25 cellular contexts compared by ENCODE assay signal in genomic region chr16:78170360-78170928, GRCh38.
"Had no signal": no experiment of that assay in that cellular context is flagged by ENCODE, and none has a peak within 500 bp of the region (broad histone marks: within the 10 kb centered on the region; RNA-seq: fewer than 3 reads in every experiment).

No MANE protein-coding gene starts in this region.

- H3K4me3 ChIP-seq: esophagus squamous epithelium, gastroesophageal sphincter, heart left ventricle, hepatocyte, left lung, ovary, psoas muscle, sigmoid colon, stomach, thyroid gland, vagina had no signal

- H3K27ac ChIP-seq: esophagus squamous epithelium, foreskin keratinocyte, gastroesophageal sphincter, heart left ventricle, hepatocyte, left lung, ovary, psoas muscle, sigmoid colon, stomach, thyroid gland, vagina had no signal

- H3K27me3 Mint-ChIP-seq: effector memory CD8-positive, alpha-beta T cell had no signal

- H2AFZ ChIP-seq: hepatocyte had no signal

- H3K4me2 ChIP-seq: hepatocyte had no signal

- H3K27ac Mint-ChIP-seq: effector memory CD8-positive, alpha-beta T cell; natural killer cell; stimulated activated effector memory CD8-positive, alpha-beta T cell treated with anti-CD3 and anti-CD28 coated beads, Interleukin-12 subunit alpha, Interleukin-12 subunit beta, amount 100 ng/mL, for 72 hours had no signal

- H3K36me3 ChIP-seq: esophagus squamous epithelium, heart left ventricle, left lung, ovary, sigmoid colon, thyroid gland, vagina had no signal

- ATAC-seq: effector memory CD8-positive, alpha-beta T cell; foreskin keratinocyte; gastroesophageal sphincter; heart left ventricle; left cardiac atrium; left lung; natural killer cell; psoas muscle; right cardiac atrium; stimulated activated effector memory CD8-positive, alpha-beta T cell treated with anti-CD3 and anti-CD28 coated beads, Interleukin-12 subunit alpha, Interleukin-12 subunit beta, amount 100 ng/mL, for 72 hours had no signal

- H3K4me1 ChIP-seq: gastroesophageal sphincter, heart left ventricle, left lung, psoas muscle, vagina had no signal

- H3K79me2 ChIP-seq: hepatocyte had no signal

- H3K27me3 ChIP-seq: esophagus squamous epithelium, foreskin keratinocyte, gastroesophageal sphincter, heart left ventricle, hepatocyte, left lung, ovary, sigmoid colon, stomach, thyroid gland, vagina had no signal

- H3K9me3 Mint-ChIP-seq: effector memory CD8-positive, alpha-beta T cell; natural killer cell; stimulated activated effector memory CD8-positive, alpha-beta T cell treated with anti-CD3 and anti-CD28 coated beads, Interleukin-12 subunit alpha, Interleukin-12 subunit beta, amount 100 ng/mL, for 72 hours had no signal

- H3K9me3 ChIP-seq: gastroesophageal sphincter, ovary, psoas muscle, thyroid gland, vagina had no signal

- H3K36me3 Mint-ChIP-seq: natural killer cell; stimulated activated effector memory CD8-positive, alpha-beta T cell treated with anti-CD3 and anti-CD28 coated beads, Interleukin-12 subunit alpha, Interleukin-12 subunit beta, amount 100 ng/mL, for 72 hours had no signal

- FAIRE-seq: endometrium had no signal

- H3K4me3 Mint-ChIP-seq: effector memory CD8-positive, alpha-beta T cell; natural killer cell; stimulated activated effector memory CD8-positive, alpha-beta T cell treated with anti-CD3 and anti-CD28 coated beads, Interleukin-12 subunit alpha, Interleukin-12 subunit beta, amount 100 ng/mL, for 72 hours had no signal

- DNase-seq: cortex of kidney; effector memory CD8-positive, alpha-beta T cell; erythroblast; esophagus squamous epithelium; foreskin keratinocyte; heart left ventricle; left cardiac atrium; left lung; natural killer cell; occipital lobe; ovary; posterior cingulate gyrus; psoas muscle; right cardiac atrium; sigmoid colon; stimulated activated CD4-positive, alpha-beta T cell treated with anti-CD3 and anti-CD28 coated beads, Interleukin-2, amount 100 ng/mL, for 24 hours; stimulated activated CD4-positive, alpha-beta T cell treated with anti-CD3 and anti-CD28 coated beads, Interleukin-4, amount 100 ng/mL, for 24 hours; stimulated activated naive CD4-positive, alpha-beta T cell treated with Interleukin-2 at 50 U/mL for 16 hours; stomach; thyroid gland had no signal

- H3K4me1 Mint-ChIP-seq: natural killer cell; stimulated activated effector memory CD8-positive, alpha-beta T cell treated with anti-CD3 and anti-CD28 coated beads, Interleukin-12 subunit alpha, Interleukin-12 subunit beta, amount 100 ng/mL, for 72 hours had no signal
